ENCODE assay signal across 13 cellular contexts in the genomic region with DNA sequence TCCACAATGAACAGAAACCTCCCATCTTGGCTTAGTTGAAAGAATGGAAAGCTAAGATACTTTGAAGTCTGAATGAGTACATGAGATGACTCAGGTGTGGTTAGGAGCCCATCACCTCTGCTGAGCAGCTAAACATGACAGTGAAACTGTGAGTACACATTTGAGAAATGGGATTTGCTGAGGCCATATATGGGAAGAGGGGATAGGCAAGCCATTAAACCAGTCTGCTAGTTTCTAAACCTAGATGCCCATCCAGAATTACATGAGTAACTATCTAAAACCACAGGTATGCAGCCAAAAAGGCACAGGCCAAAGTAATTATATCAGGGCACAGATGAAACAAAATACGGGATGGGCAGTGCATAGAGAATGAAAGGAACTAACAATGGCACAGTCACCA. TPM values are rescaled to one million over a fixed set of nuclear protein-coding genes. Genes with fewer than 3 reads are reported as not detected.
A peak's percentile ranks its signal among the peaks of the same experiment; 100 is the strongest.
DNase-seq lines count a peak whose midpoint lies in the region; ATAC-seq and TF ChIP-seq lines count a peak whose summit lies in the region.
"Had no signal": no experiment of that assay in that cellular context is flagged by ENCODE, and none has a peak within 500 bp of the region (broad histone marks: within the 10 kb centered on the region; RNA-seq: fewer than 3 reads in every experiment).

No MANE protein-coding gene starts in this region.

- no peak overlapping the region for H3K4me3 ChIP-seq in right cardiac atrium (ENCODE audit: low read length)
- H3K4me3 ChIP-seq: right lobe of liver, thyroid gland had no signal

- intact Hi-C loops in right cardiac atrium (cut with DNase I) = no loop called here

- H3K27me3 ChIP-seq in foreskin keratinocyte (peaks cover 10% of the 10 kb centered on the region), right cardiac atrium (ENCODE audit: control insufficient read depth, insufficient read depth) (no peaks in the 10 kb centered on the region)
- H3K27me3 ChIP-seq: right lobe of liver, thyroid gland had no signal

- WGBS in right cardiac atrium = 0% methylated on average over 1 of the region's 1 CpG

- DNase-seq in DMS53 (lab: John Stamatoyannopoulos, UW) = peak; percentile 29
- no peak for DNase-seq in DMS53 treated with DMSO at 0.1 percent for 48 hours (lab: John Stamatoyannopoulos, UW; ENCODE audit: unreplicated experiment)
- peak; percentile 47 for DNase-seq in H4 (ENCODE audit: low spot score)
- peak; percentile 79 for DNase-seq in HT1080 (ENCODE audit: low read depth)
- peak; percentile 34 to 77 for DNase-seq in foreskin keratinocyte
- DNase-seq in NCI-H146 (lab: John Stamatoyannopoulos, UW) = no peak
- DNase-seq in activated effector memory CD4-positive, alpha-beta T cell treated with Interleukin-2 at 50 U/mL for 16 hours = no peak
- no peak for DNase-seq in right cardiac atrium
- DNase-seq: activated CD4-positive, alpha-beta T cell treated with anti-CD3 and anti-CD28 coated beads, Interleukin-2, amount 50 U/mL, for 4 hours; cortex of kidney; right lobe of liver; thyroid gland had no signal

- H3K9me3 ChIP-seq in right cardiac atrium (ENCODE audit: control insufficient read depth, low read length) = no peaks in the 10 kb centered on the region
- H3K9me3 ChIP-seq: right lobe of liver, thyroid gland had no signal

- H3K27ac ChIP-seq in foreskin keratinocyte (no peak overlapping the region), right cardiac atrium (ENCODE audit: low read length) (no peak overlapping the region)
- H3K27ac ChIP-seq: 22Rv1, right lobe of liver, thyroid gland had no signal

- H3K4me1 ChIP-seq in foreskin keratinocyte = no peaks in the 10 kb centered on the region
- no peaks in the 10 kb centered on the region for H3K4me1 ChIP-seq in right cardiac atrium (ENCODE audit: control insufficient read depth, insufficient read depth, low read length)
- H3K4me1 ChIP-seq: right lobe of liver had no signal

- ATAC-seq in foreskin keratinocyte = peak; percentile 97
- no peak for ATAC-seq in right cardiac atrium
- ATAC-seq: right lobe of liver had no signal

- TF ChIP-seq CTCF in foreskin keratinocyte (conservative IDR thresholded peaks at IDR 0.05) = no peak

RNA-seq across cellular contexts. Expression of gene NKX2-1, which starts 41.2 kb away (rescaled TPM):
- total RNA-seq in H4 (2014; rRNA removed; shearing (Covaris generic)) = 0.06 and 0.62 TPM in 2 replicates
- total RNA-seq in HT1080 (2014; rRNA removed; shearing (Covaris generic)) = not detected in 2 replicates
- polyA plus RNA-seq in HT1080 (2015; cell fraction: cytosol; rRNA removed) = 0.08 TPM in 1 of 2 replicates, not detected in the other
- 0.18 and 0.38 TPM in 2 replicates for polyA plus RNA-seq in HT1080 (2015; cell fraction: nucleus; rRNA removed)
- total RNA-seq in foreskin keratinocyte (not detected in 2 replicates), right cardiac atrium (under 1 TPM in 1 of 4 donors, not detected in 3; 0.25 TPM)
- polyA plus RNA-seq in foreskin keratinocyte (not detected in 2 replicates), right cardiac atrium (not detected)
- total RNA-seq: right lobe of liver had no signal

Comparison
In these comparisons a context has a peak if more than half of its experiments do, and no peak if none do; other contexts are left out.
1. DNase-seq: peak in DMS53 (single experiment), H4 (single experiment), HT1080 (single experiment) and foreskin keratinocyte (2 of 2); none in DMS53 treated with DMSO at 0.1 percent for 48 hours (single experiment), NCI-H146 (single experiment), activated effector memory CD4-positive, alpha-beta T cell treated with Interleukin-2 at 50 U/mL for 16 hours (single experiment) and right cardiac atrium (0 of 3).